10 cellular contexts compared by ENCODE assay signal in the genomic region with DNA sequence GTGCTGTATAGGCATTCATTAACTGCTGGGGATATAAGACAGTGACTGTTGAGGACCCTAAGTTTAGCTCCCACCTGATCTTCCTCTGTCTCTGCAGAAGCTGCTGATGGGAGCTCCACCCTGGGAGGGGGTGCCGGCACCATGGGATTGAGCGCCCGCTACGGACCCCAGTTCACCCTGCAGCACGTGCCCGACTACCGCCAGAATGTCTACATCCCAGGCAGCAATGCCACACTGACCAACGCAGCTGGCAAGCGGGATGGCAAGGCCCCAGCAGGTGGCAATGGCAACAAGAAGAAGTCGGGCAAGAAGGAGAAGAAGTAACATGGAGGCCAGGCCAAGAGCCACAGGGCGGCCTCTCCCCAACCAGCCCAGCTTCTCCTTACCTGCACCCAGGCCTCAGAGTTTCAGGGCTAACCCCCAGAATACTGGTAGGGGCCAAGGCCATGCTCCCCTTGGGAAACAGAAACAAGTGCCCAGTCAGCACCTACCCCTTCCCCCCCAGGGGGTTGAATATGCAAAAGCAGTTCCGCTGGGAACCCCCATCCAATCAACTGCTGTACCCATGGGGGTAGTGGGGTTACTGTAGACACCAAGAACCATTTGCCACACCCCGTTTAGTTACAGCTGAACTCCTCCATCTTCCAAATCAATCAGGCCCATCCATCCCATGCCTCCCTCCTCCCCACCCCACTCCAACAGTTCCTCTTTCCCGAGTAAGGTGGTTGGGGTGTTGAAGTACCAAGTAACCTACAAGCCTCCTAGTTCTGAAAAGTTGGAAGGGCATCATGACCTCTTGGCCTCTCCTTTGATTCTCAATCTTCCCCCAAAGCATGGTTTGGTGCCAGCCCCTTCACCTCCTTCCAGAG. TPM values are rescaled to one million over a fixed set of nuclear protein-coding genes. Genes with fewer than 3 reads are reported as not detected.
DNase-seq lines count a peak whose midpoint lies in the region; ATAC-seq and TF ChIP-seq lines count a peak whose summit lies in the region.
"Had no signal": no experiment of that assay in that cellular context is flagged by ENCODE, and none has a peak within 500 bp of the region (broad histone marks: within the 10 kb centered on the region; RNA-seq: fewer than 3 reads in every experiment).

No MANE protein-coding gene starts in this region.

- H3K36me3 Mint-ChIP-seq in activated T-helper 1 cell treated with anti-CD3 and anti-CD28 coated beads, Interleukin-12 subunit alpha, Interleukin-12 subunit beta, Interleukin-2, Interleukin-4 antibody, amounts not matched to agents 30 ng/mL and 10 ng/mL and 1 ng/mL, durations not matched to agents 14 hours and 24 hours and 36 hours (ENCODE audit: low read depth): peaks cover 8% of the 10 kb centered on the region

- H3K4me1 Mint-ChIP-seq in activated T-helper 1 cell treated with anti-CD3 and anti-CD28 coated beads, Interleukin-12 subunit alpha, Interleukin-12 subunit beta, Interleukin-2, Interleukin-4 antibody, amounts not matched to agents 30 ng/mL and 10 ng/mL and 1 ng/mL, durations not matched to agents 14 hours and 24 hours and 36 hours (ENCODE audit: low read depth): peaks cover 31% of the 10 kb centered on the region

- H3K4me3 ChIP-seq in sigmoid colon: no peak overlapping the region

- H3K27me3 Mint-ChIP-seq in activated T-helper 1 cell treated with anti-CD3 and anti-CD28 coated beads, Interleukin-12 subunit alpha, Interleukin-12 subunit beta, Interleukin-2, Interleukin-4 antibody, amounts not matched to agents 30 ng/mL and 10 ng/mL and 1 ng/mL, durations not matched to agents 14 hours and 24 hours and 36 hours (ENCODE audit: insufficient read depth): no peaks in the 10 kb centered on the region

- H3K9me3 Mint-ChIP-seq in activated T-helper 1 cell treated with anti-CD3 and anti-CD28 coated beads, Interleukin-12 subunit alpha, Interleukin-12 subunit beta, Interleukin-2, Interleukin-4 antibody, amounts not matched to agents 30 ng/mL and 10 ng/mL and 1 ng/mL, durations not matched to agents 14 hours and 24 hours and 36 hours: no peaks in the 10 kb centered on the region

- no peaks in the 10 kb centered on the region for H3K9me3 ChIP-seq in sigmoid colon

- TF ChIP-seq EP300 in sigmoid colon (IDR thresholded peaks at IDR 0.05): no peak

- TF ChIP-seq POLR2A in sigmoid colon (IDR thresholded peaks at IDR 0.05): no peak

- no peak for TF ChIP-seq CTCF in sigmoid colon (IDR thresholded peaks at IDR 0.05)

- H3K27ac ChIP-seq in sigmoid colon: peak overlapping the region; percentile 89 to 97 (median 92)
- H3K27ac ChIP-seq: HL-60 had no signal

- H3K4me1 ChIP-seq in sigmoid colon: peaks cover 0 to 69% (median 65%) of the 10 kb centered on the region in 4 donors

- no peaks in the 10 kb centered on the region for H3K27me3 ChIP-seq in sigmoid colon

- no peak for DNase-seq in activated T-helper 1 cell treated with anti-CD3 and anti-CD28 coated beads, Interleukin-12 subunit alpha, Interleukin-12 subunit beta, Interleukin-2, Interleukin-4 antibody, amounts not matched to agents 30 ng/mL and 10 ng/mL and 1 ng/mL, durations not matched to agents 14 hours and 24 hours and 36 hours (ENCODE audit: low spot score)
- DNase-seq in sigmoid colon (no peak), NCI-H1105 (lab: John Stamatoyannopoulos, UW) (no peak), KG1 (lab: John Stamatoyannopoulos, UW) (no peak), LoVo (ENCODE audit: low spot score) (no peak), NCI-H526 treated with DMSO at 0.1 percent for 48 hours (lab: John Stamatoyannopoulos, UW) (no peak)
- DNase-seq: activated CD4-positive, alpha-beta T cell treated with anti-CD3 and anti-CD28 coated beads for 4 hours had no signal

- no peak overlapping the region for H3K4me3 Mint-ChIP-seq in activated T-helper 1 cell treated with anti-CD3 and anti-CD28 coated beads, Interleukin-12 subunit alpha, Interleukin-12 subunit beta, Interleukin-2, Interleukin-4 antibody, amounts not matched to agents 30 ng/mL and 10 ng/mL and 1 ng/mL, durations not matched to agents 14 hours and 24 hours and 36 hours

- ATAC-seq in GM18858 (IDR thresholded peaks at IDR 0.05; ENCODE audit: unreplicated experiment) (peak; percentile 25), HG02642 (IDR thresholded peaks at IDR 0.05; ENCODE audit: poor library complexity, unreplicated experiment) (peak; percentile 39)

- 88 to 96% methylated on average over 14 of the region's 14 CpGs for WGBS in sigmoid colon, 2 donors

- peak overlapping the region; percentile 31 for H3K27ac Mint-ChIP-seq in activated T-helper 1 cell treated with anti-CD3 and anti-CD28 coated beads, Interleukin-12 subunit alpha, Interleukin-12 subunit beta, Interleukin-2, Interleukin-4 antibody, amounts not matched to agents 30 ng/mL and 10 ng/mL and 1 ng/mL, durations not matched to agents 14 hours and 24 hours and 36 hours

- intact Hi-C loops in activated T-helper 1 cell treated with anti-CD3 and anti-CD28 coated beads, Interleukin-12 subunit alpha, Interleukin-12 subunit beta, Interleukin-2, Interleukin-4 antibody, amounts not matched to agents 30 ng/mL and 10 ng/mL and 1 ng/mL, durations not matched to agents 14 hours and 24 hours and 36 hours (cut with micrococcal nuclease): no loop called here
- intact Hi-C loops in sigmoid colon (cut with DNase I): no loop called here

- H3K36me3 ChIP-seq in sigmoid colon: peaks cover 0 to 23% (median 8%) of the 10 kb centered on the region in 4 donors

RNA-seq across cellular contexts. Expression of a gene that starts 22.2 kb away (rescaled TPM):
- total RNA-seq in activated T-helper 1 cell treated with anti-CD3 and anti-CD28 coated beads, Interleukin-12 subunit alpha, Interleukin-12 subunit beta, Interleukin-2, Interleukin-4 antibody, amounts not matched to agents 30 ng/mL and 10 ng/mL and 1 ng/mL, durations not matched to agents 14 hours and 24 hours and 36 hours: not detected in 2 replicates
- total RNA-seq in sigmoid colon: 1 to 10 TPM; 1.1 to 5.6 (median 3.6) TPM
- under 1 TPM in 2 of 3 donors, not detected in 1; 0.26 to 0.60 TPM for polyA plus RNA-seq in sigmoid colon

RNA-seq across cellular contexts. Expression of a gene that starts 26.3 kb away (rescaled TPM):
- not detected in 2 replicates for total RNA-seq in activated T-helper 1 cell treated with anti-CD3 and anti-CD28 coated beads, Interleukin-12 subunit alpha, Interleukin-12 subunit beta, Interleukin-2, Interleukin-4 antibody, amounts not matched to agents 30 ng/mL and 10 ng/mL and 1 ng/mL, durations not matched to agents 14 hours and 24 hours and 36 hours
- total RNA-seq in sigmoid colon: 1 to 10 TPM; 2.5 to 8.6 (median 5.2) TPM
- under 1 TPM in 1 of 3 donors, not detected in 2; 0.47 TPM for polyA plus RNA-seq in sigmoid colon

RNA-seq across cellular contexts. Expression of a gene that starts 35.3 kb away (rescaled TPM):
- 0.31 and 0.32 TPM in 2 replicates for total RNA-seq in activated T-helper 1 cell treated with anti-CD3 and anti-CD28 coated beads, Interleukin-12 subunit alpha, Interleukin-12 subunit beta, Interleukin-2, Interleukin-4 antibody, amounts not matched to agents 30 ng/mL and 10 ng/mL and 1 ng/mL, durations not matched to agents 14 hours and 24 hours and 36 hours
- 10 to 100 TPM; 31.4 to 47.8 (median 39.4) TPM for total RNA-seq in sigmoid colon
- 10 to 100 TPM in 2 of 3 donors, 1 to 10 TPM in 1; 5.1 to 24.1 (median 23.4) TPM for polyA plus RNA-seq in sigmoid colon

Comparison
In these comparisons a context has a peak if more than half of its experiments do, and no peak if none do; other contexts are left out.
1. RNA of a gene that starts 35.3 kb away (total RNA-seq): 31.4 to 47.8 TPM in sigmoid colon; 0.31 to 0.32 TPM in activated T-helper 1 cell treated with anti-CD3 and anti-CD28 coated beads, Interleukin-12 subunit alpha, Interleukin-12 subunit beta, Interleukin-2, Interleukin-4 antibody, amounts not matched to agents 30 ng/mL and 10 ng/mL and 1 ng/mL, durations not matched to agents 14 hours and 24 hours and 36 hours; every median in the first group is over 10 times any median in the second.